In the genomic region with DNA sequence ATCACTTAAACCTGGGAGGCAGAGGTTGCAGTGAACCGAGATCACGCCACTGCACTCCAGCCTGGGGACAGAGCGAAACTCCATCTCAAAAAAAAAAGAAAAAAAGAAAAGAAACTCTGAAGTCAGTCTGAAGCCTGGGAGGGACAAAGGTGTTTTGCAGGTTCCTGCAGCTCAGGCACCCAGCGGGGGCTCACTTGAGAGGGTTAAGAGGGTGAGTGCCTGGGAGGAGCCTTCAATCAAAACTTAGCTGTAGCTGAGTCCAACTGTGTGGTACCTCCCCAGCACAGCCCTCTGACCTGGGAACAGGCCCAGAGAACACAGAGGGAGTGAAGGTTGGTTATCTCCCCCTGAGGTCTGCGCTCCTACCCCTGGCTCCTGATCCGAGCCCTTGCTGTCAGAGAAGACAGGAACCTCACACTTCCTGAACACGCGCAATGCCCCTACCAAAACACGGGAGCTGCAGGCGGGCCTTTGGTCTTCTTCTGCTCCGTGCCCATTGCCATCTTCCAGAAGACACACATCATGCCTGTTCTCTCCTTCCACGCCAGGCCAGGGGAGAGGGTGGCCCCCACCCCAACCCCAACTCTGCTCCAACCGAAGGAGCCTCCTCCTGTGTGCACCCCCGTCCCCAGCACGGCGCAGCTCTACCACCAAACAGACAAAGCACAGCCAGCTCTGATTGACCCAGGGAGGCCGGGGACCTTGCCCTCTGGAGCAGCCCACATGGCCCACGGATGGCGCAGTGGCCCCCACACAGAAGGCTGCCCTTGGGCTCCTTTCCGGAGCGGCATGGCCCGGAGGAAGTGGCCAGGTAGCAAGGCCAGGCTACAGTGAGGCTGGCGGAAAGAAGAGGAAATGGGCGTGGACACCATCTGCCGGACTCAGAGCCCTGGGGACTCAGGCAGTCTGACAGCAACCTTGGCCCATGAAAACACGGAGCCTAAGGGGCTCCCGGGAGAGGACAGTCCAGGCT, we compare ENCODE assay signal across 1 cellular context.
TF ChIP-seq lines count a peak whose summit lies in the region.

No MANE protein-coding gene starts in this region.

TF ChIP-seq in K562, 482 proteins besides CTCF, POLR2A, EP300 and RAD21 (continued from another document):
- no peak for TF ChIP-seq ZFX (CRISPR knock-in tag; IDR thresholded peaks at IDR 0.05)
- no peak for TF ChIP-seq FOXK1 (CRISPR knock-in tag; IDR thresholded peaks at IDR 0.05; ENCODE audit: borderline replicate concordance)
- peak; percentile 27; the same call in 1 of the 2 replicates for TF ChIP-seq SPI1 (IDR thresholded peaks at IDR 0.05; ENCODE audit: borderline replicate concordance, low read depth, low read length)
